6 cellular contexts compared by ENCODE assay signal in genomic region chr12:101415228-101415627, GRCh38. TPM values are rescaled to one million over a fixed set of nuclear protein-coding genes. Genes with fewer than 3 reads are reported as not detected.
"Had no signal": no experiment of that assay in that cellular context is flagged by ENCODE, and none has a peak within 500 bp of the region (broad histone marks: within the 10 kb centered on the region; RNA-seq: fewer than 3 reads in every experiment).

No MANE protein-coding gene starts in this region.

- H2AFZ ChIP-seq: GM23338 had no signal

- ATAC-seq: GM23338 had no signal

- H3K4me3 ChIP-seq: GM23338 had no signal

- H3K27ac ChIP-seq: HL-60 had no signal

- H3K4me2 ChIP-seq: GM23338 had no signal

RNA-seq across cellular contexts. Expression of gene SPIC, which starts 59.9 kb away (rescaled TPM):
- total RNA-seq: GM23338, H1, H9, HT1080 had no signal
- polyA plus RNA-seq: GM23338, H1, IgD-negative memory B cell had no signal
